ENCODE assay signal across 19 cellular contexts in the genomic region with DNA sequence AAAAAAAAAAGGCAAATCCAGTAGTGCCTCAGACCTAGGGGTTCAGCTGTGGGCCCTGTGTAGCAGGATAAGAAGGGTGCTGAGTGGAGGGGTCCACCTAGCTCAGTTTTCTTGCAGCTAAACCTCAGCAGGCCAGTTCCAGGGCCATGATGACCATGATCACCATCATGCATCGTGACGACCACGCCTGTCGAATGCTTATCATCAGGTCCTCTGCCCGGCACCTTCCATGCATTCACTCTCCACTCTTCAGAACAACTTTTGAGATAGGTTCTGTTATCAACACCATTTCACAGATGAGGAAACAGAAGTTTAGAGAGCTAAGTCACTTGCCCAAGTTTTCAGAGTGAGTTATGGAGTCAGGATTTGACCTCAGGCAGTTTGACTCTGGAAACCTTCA. TPM values are rescaled to one million over a fixed set of nuclear protein-coding genes. Genes with fewer than 3 reads are reported as not detected.
DNase-seq lines count a peak whose midpoint lies in the region; ATAC-seq and TF ChIP-seq lines count a peak whose summit lies in the region.
"Had no signal": no experiment of that assay in that cellular context is flagged by ENCODE, and none has a peak within 500 bp of the region (broad histone marks: within the 10 kb centered on the region; RNA-seq: fewer than 3 reads in every experiment).

No MANE protein-coding gene starts in this region.

- ATAC-seq in left ventricle myocardium superior (no peak), GM21619 (IDR thresholded peaks at IDR 0.05; ENCODE audit: unreplicated experiment) (no peak)
- ATAC-seq in stimulated activated memory B cell treated with anti-CD40 and anti-IgM and Interleukin-4, amounts not matched to agents 10 μg/mL and 1 μg/mL and 100 μg/mL, for 72 hours: no peak
- ATAC-seq: Panc1 had no signal

- intact Hi-C loops in cardiac septum (cut with DNase I) (no loop called here), left ventricle myocardium superior (cut with micrococcal nuclease) (no loop called here)

- DNase-seq in cardiac septum (ENCODE audit: low spot score): peak; percentile 44
- DNase-seq in left ventricle myocardium superior: no peak
- peak in 2 of 3 donors; percentile 11 to 36 for DNase-seq in Peyer's patch
- DNase-seq in islet precursor cell: peak; percentile 29
- DNase-seq in endothelial cell (ENCODE audit: low spot score): no peak
- no peak for DNase-seq in NCI-H69 (lab: John Stamatoyannopoulos, UW)
- DNase-seq: CD8-positive, alpha-beta memory T cell; DND-41; GF-D8; HFFc6; KBM-7; NCI-H1048; NCI-H2107; NCI-H226; NCI-H526 treated with DMSO at 0.1 percent for 48 hours; SHP77 treated with DMSO at 0.1 percent for 48 hours had no signal

- H3K27me3 Mint-ChIP-seq in stimulated activated memory B cell treated with anti-CD40 and anti-IgM and Interleukin-4, amounts not matched to agents 10 μg/mL and 1 μg/mL and 100 μg/mL, for 72 hours: no peaks in the 10 kb centered on the region
- H3K27me3 Mint-ChIP-seq in endothelial cell (ENCODE audit: unreplicated experiment): peaks cover 3% of the 10 kb centered on the region

- peaks cover 3% of the 10 kb centered on the region for H3K9me3 Mint-ChIP-seq in stimulated activated memory B cell treated with anti-CD40 and anti-IgM and Interleukin-4, amounts not matched to agents 10 μg/mL and 1 μg/mL and 100 μg/mL, for 72 hours
- H3K9me3 Mint-ChIP-seq in endothelial cell (ENCODE audit: unreplicated experiment): no peaks in the 10 kb centered on the region
- H3K9me3 Mint-ChIP-seq: CD8-positive, alpha-beta memory T cell; HFFc6 had no signal

- peaks cover 55% of the 10 kb centered on the region for H3K4me1 Mint-ChIP-seq in stimulated activated memory B cell treated with anti-CD40 and anti-IgM and Interleukin-4, amounts not matched to agents 10 μg/mL and 1 μg/mL and 100 μg/mL, for 72 hours
- H3K4me1 Mint-ChIP-seq in endothelial cell (ENCODE audit: unreplicated experiment): peaks cover 7% of the 10 kb centered on the region

- H3K4me3 Mint-ChIP-seq in stimulated activated memory B cell treated with anti-CD40 and anti-IgM and Interleukin-4, amounts not matched to agents 10 μg/mL and 1 μg/mL and 100 μg/mL, for 72 hours: no peak overlapping the region
- H3K4me3 Mint-ChIP-seq in endothelial cell (ENCODE audit: unreplicated experiment): no peak overlapping the region
- H3K4me3 Mint-ChIP-seq: CD8-positive, alpha-beta memory T cell; HFFc6 had no signal

- H3K4me3 ChIP-seq in Peyer's patch: no peak overlapping the region

- no peaks in the 10 kb centered on the region for H3K27me3 ChIP-seq in Peyer's patch

- H3K9me3 ChIP-seq in Peyer's patch: no peaks in the 10 kb centered on the region

- peaks cover 17 to 45% (median 18%) of the 10 kb centered on the region in 4 donors for H3K4me1 ChIP-seq in Peyer's patch

- no peak overlapping the region for H3K27ac ChIP-seq in Peyer's patch

- H3K36me3 ChIP-seq in Peyer's patch: no peaks in the 10 kb centered on the region

- H3K27ac Mint-ChIP-seq in stimulated activated memory B cell treated with anti-CD40 and anti-IgM and Interleukin-4, amounts not matched to agents 10 μg/mL and 1 μg/mL and 100 μg/mL, for 72 hours: peak overlapping the region; percentile 95
- H3K27ac Mint-ChIP-seq in endothelial cell (ENCODE audit: unreplicated experiment): no peak overlapping the region
- H3K27ac Mint-ChIP-seq: HFFc6 had no signal

- TF ChIP-seq CTCF in Peyer's patch (IDR thresholded peaks at IDR 0.05) (no peak), endothelial cell (IDR thresholded peaks at IDR 0.05; ENCODE audit: unreplicated experiment) (no peak)

- no peak for TF ChIP-seq POLR2A in Peyer's patch (IDR thresholded peaks at IDR 0.05)

- no peaks in the 10 kb centered on the region for H3K36me3 Mint-ChIP-seq in stimulated activated memory B cell treated with anti-CD40 and anti-IgM and Interleukin-4, amounts not matched to agents 10 μg/mL and 1 μg/mL and 100 μg/mL, for 72 hours
- H3K36me3 Mint-ChIP-seq in endothelial cell (ENCODE audit: low read depth, unreplicated experiment): no peaks in the 10 kb centered on the region
- H3K36me3 Mint-ChIP-seq: CD8-positive, alpha-beta memory T cell had no signal

RNA-seq across cellular contexts. Expression of a gene that starts 54.9 kb away (rescaled TPM):
- total RNA-seq in cardiac septum (42.3 TPM), left ventricle myocardium superior (30.1 TPM), Peyer's patch (10 to 100 TPM; 24.1 to 36.3 (median 32.8) TPM), endothelial cell (ENCODE audit: unreplicated experiment) (27.4 TPM)

Comparison
In these comparisons a context has a peak if more than half of its experiments do, and no peak if none do; other contexts are left out.
1. DNase-seq: peak in cardiac septum (single experiment), Peyer's patch (2 of 3) and islet precursor cell (single experiment); none in left ventricle myocardium superior (single experiment), endothelial cell (single experiment) and NCI-H69 (single experiment).